Comparison of ENCODE assay signal across 29 cellular contexts in the genomic region with DNA sequence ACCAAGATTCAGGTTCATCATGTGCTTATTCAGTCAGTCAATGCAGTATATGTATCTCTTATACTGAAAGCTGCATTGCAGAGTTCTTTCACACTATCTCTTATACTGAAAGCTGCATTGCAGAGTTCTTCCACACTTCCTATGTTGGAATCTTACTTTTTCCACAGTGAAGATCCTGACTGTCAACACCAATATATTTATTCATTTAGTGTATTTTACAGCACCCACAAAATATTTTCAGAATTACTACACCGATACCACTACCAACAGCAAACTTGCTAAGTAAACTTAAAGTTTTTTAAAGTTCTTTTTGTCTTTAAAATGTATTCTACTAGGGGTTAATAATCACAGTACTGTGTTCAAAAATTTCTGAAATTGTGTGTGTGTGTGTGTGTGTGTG.
"Had no signal": no experiment of that assay in that cellular context is flagged by ENCODE, and none has a peak within 500 bp of the region (broad histone marks: within the 10 kb centered on the region; RNA-seq: fewer than 3 reads in every experiment).

No MANE protein-coding gene starts in this region.

- DNase-seq: hypothalamus; immature natural killer cell; islet precursor cell; kidney glomerular epithelial cell; left cardiac atrium; left ventricle myocardium superior; lower lobe of right lung; mammary epithelial cell; mesenchymal stem cell; naive B cell; natural killer cell; pancreas; posterior cingulate gyrus; retina; right cardiac atrium; stimulated activated CD4-positive, alpha-beta T cell treated with anti-CD3 and anti-CD28 coated beads, Interleukin-12 subunit alpha, Interleukin-12 subunit beta, amount 100 ng/mL, for 4 hours; stimulated activated CD4-positive, alpha-beta T cell treated with anti-CD3 and anti-CD28 coated beads, Interleukin-15, amount 100 ng/mL, for 24 hours; stimulated activated CD4-positive, alpha-beta T cell treated with anti-CD3 and anti-CD28 coated beads, Interleukin-2, amount 100 ng/mL, for 24 hours; stimulated activated CD4-positive, alpha-beta T cell treated with anti-CD3 and anti-CD28 coated beads, Interleukin-4, amount 100 ng/mL, for 24 hours; stimulated activated naive CD4-positive, alpha-beta T cell; tibial artery; uterus had no signal

- H3K36me3 ChIP-seq: lower lobe of right lung, pancreas, prostate gland, suprapubic skin, thoracic aorta, tibial artery, uterus had no signal

- ATAC-seq: left cardiac atrium; left lobe of liver; left ventricle myocardium superior; lower lobe of right lung; natural killer cell; pancreas; right cardiac atrium; sciatic nerve; stimulated activated effector memory CD8-positive, alpha-beta T cell treated with anti-CD3 and anti-CD28 coated beads, Interleukin-12 subunit alpha, Interleukin-12 subunit beta, amount 100 ng/mL, for 72 hours had no signal

- H3K27me3 ChIP-seq: pancreas, suprapubic skin, tibial artery, uterus had no signal

- H3K4me3 ChIP-seq: lower lobe of right lung, pancreas, prostate gland, skin epidermis, suprapubic skin, thoracic aorta, tibial artery, uterus had no signal

- H3K4me1 ChIP-seq: lower lobe of right lung, pancreas, prostate gland, suprapubic skin, tibial artery, uterus had no signal

- H3K9me3 ChIP-seq: pancreas, prostate gland, suprapubic skin, thoracic aorta, tibial artery, uterus had no signal

- H3K27ac ChIP-seq: lower lobe of right lung, pancreas, prostate gland, skin epidermis, suprapubic skin, thoracic aorta, tibial artery, uterus had no signal
